In the genomic region with DNA sequence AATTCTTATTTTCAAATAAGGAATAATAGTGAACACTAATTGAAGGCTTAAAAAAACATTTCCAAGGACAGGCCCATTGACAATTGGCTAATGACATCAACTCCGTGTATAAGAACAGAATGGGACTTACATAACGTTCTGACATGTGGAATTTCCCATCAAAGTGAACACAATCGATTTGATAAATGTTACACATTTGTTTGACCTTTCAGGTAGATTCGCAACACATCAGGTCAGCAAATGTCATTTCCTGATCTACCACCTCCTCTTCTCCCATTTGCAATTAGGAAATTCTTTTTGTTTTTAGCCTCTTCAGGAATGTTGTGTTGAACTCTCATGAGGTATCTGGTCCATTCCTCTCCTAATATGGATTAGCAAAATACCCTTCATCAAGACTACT, we compare ENCODE assay signal across 5 cellular contexts.
"Had no signal": no experiment of that assay in that cellular context is flagged by ENCODE, and none has a peak within 500 bp of the region (broad histone marks: within the 10 kb centered on the region; RNA-seq: fewer than 3 reads in every experiment).

No MANE protein-coding gene starts in this region.

- DNase-seq: H9, HCEC 1CT, IMR-90 had no signal

- H3K4me3 ChIP-seq: GM23338, K562 had no signal

- ATAC-seq: GM23338, K562 had no signal
